In the genomic region with DNA sequence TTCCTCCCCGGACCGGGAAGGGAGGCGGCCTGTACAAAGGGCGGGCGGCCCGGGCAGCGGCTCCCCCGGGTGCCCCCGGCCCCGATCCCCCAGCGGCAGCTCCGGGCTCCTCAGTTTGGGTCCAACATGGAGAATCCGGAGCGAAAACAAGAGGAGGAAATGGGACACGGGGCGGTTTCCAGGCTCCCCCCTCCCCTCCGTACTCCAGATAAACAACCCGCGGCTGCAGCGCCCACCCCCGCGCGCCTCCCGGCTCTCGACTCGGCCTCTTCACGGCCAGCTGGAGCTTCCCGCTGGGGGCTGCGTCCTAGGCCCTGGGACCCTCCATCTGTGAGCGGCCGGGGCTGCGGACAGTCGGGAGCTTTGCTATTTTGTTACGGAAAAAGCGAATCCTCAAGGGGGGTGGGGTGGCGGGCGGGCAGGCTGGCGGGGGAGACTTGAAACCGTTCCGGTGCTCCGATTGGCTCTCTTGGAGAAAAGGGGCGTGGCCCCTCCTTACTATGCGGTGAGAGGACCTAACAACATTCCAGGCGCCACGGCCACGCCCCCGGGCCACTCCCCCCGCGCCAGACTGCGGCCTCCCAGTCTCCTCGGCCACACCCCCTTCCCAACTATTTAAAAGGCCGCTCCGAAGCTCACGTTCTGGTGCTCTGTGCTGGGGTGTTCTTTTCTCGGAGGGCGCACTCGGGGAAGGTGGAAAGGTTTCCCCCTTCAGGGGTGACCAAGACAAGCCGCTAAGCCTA, we compare ENCODE assay signal across 8 cellular contexts. TPM values are rescaled to one million over a fixed set of nuclear protein-coding genes. Genes with fewer than 3 reads are reported as not detected.
DNase-seq lines count a peak whose midpoint lies in the region; ATAC-seq, FAIRE-seq and TF ChIP-seq lines count a peak whose summit lies in the region.

A gene with protein sequence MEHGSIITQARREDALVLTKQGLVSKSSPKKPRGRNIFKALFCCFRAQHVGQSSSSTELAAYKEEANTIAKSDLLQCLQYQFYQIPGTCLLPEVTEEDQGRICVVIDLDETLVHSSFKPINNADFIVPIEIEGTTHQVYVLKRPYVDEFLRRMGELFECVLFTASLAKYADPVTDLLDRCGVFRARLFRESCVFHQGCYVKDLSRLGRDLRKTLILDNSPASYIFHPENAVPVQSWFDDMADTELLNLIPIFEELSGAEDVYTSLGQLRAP (minus strand): TSS at position 153 of the 743 bp plus-strand sequence. CDS start 294 bp downstream, outside the sequence.

- intact Hi-C loops in spleen (cut with DNase I; ENCODE audit: low total_unique reads): no loop called here

- H3K27ac Mint-ChIP-seq in central memory CD8-positive, alpha-beta T cell (ENCODE audit: low read depth): peak within 1 kb of the TSS; percentile 79

- peaks cover 3% of the 10 kb centered on the region for H3K27me3 Mint-ChIP-seq in central memory CD8-positive, alpha-beta T cell

- no peaks in the 10 kb centered on the region for H3K9me3 Mint-ChIP-seq in central memory CD8-positive, alpha-beta T cell

- peak within 1 kb of the TSS; percentile 83 for H3K4me3 Mint-ChIP-seq in central memory CD8-positive, alpha-beta T cell

- peak within 1 kb of the TSS; percentile 97 to 99 (median 98) for H3K27ac ChIP-seq in spleen

- peak; percentile 72 for FAIRE-seq in A204.1 (lab: Jason Lieb, UNC)

- H3K27me3 ChIP-seq in spleen (replicated peaks in 1 of 7): peaks cover 0 to 5% (median 0%) of the 10 kb centered on the region in 7 donors

- no peak for TF ChIP-seq POLR2A in spleen (IDR thresholded peaks at IDR 0.05)

- DNase-seq in NCI-H460 (ENCODE audit: extremely low read depth, low read depth) (peak; percentile 98), inferior parietal cortex (ENCODE audit: extremely low spot score) (peak; percentile 95), spleen (peak; percentile 98)
- DNase-seq in central memory CD8-positive, alpha-beta T cell (ENCODE audit: low spot score in 2 of 2): peak; percentile 58 to 67

- H3K4me3 ChIP-seq in spleen: peak within 1 kb of the TSS; percentile 87 to 100 (median 94)

- WGBS in spleen, 5 donors: 0 to 1% (median 1%) methylated on average over 21 to 58 of the region's 58 CpGs

- peak in 1 of 11 experiments; percentile 28 for TF ChIP-seq CTCF in spleen (IDR thresholded peaks at IDR 0.05 in 8 of 11, conservative IDR thresholded peaks at IDR 0.05 in 3 of 11)

- peaks cover 40 to 73% (median 51%) of the 10 kb centered on the region in 6 donors for H3K4me1 ChIP-seq in spleen

- H3K36me3 ChIP-seq in spleen: peaks cover 0 to 6% (median 0%) of the 10 kb centered on the region in 6 donors

- peaks cover 55% of the 10 kb centered on the region for H3K4me1 Mint-ChIP-seq in central memory CD8-positive, alpha-beta T cell

- peaks cover 19% of the 10 kb centered on the region for H3K36me3 Mint-ChIP-seq in central memory CD8-positive, alpha-beta T cell (ENCODE audit: insufficient read depth)

- no peaks in the 10 kb centered on the region for H3K9me3 ChIP-seq in spleen

- ATAC-seq in GM18873 (IDR thresholded peaks at IDR 0.05; ENCODE audit: low FRiP score, unreplicated experiment): peak; percentile 38
- peak; percentile 35 for ATAC-seq in HG03280 (IDR thresholded peaks at IDR 0.05; ENCODE audit: unreplicated experiment)
- peak; percentile 36 to 39 for ATAC-seq in activated CD4-positive, CD25-positive, alpha-beta regulatory T cell treated with anti-CD3 and anti-CD28 coated beads, Interleukin-2, amount 50 U/mL, for 24 hours
- peak; percentile 21 for ATAC-seq in central memory CD8-positive, alpha-beta T cell (replicated peaks; ENCODE audit: extremely low read depth, poor library complexity, severe bottlenecking)

RNA-seq across cellular contexts. Expression of the gene that starts here (rescaled TPM):
- 38.2 and 43.6 TPM in 2 replicates for total RNA-seq in NCI-H460 (2014; rRNA removed; shearing (Covaris generic))
- 16.5 and 19.6 TPM in 2 replicates for polyA plus RNA-seq in NCI-H460 (2014; cell fraction: nucleus; rRNA removed)
- total RNA-seq in spleen: 100 to 1,000 TPM; 140 to 203 (median 181) TPM
- 10 to 100 TPM; 22.2 to 43.5 (median 23.8) TPM for polyA plus RNA-seq in spleen

Comparison
In these comparisons a context has a peak if more than half of its experiments do, and no peak if none do; other contexts are left out.
1. Peak in every context shown above with its lines: DNase-seq, ATAC-seq, H3K4me3 ChIP-seq and H3K27ac ChIP-seq.